3 cellular contexts compared by ENCODE assay signal in genomic region chr7:102320181-102320580, GRCh38.
TF ChIP-seq lines count a peak whose summit lies in the region.

No MANE protein-coding gene starts in this region.

TF ChIP-seq in SK-N-SH, 30 proteins besides CTCF, POLR2A, EP300 and RAD21:
- TF ChIP-seq FOSL2 (IDR thresholded peaks at IDR 0.05; ENCODE audit: borderline replicate concordance, low read depth): no peak
- TF ChIP-seq RFX5 (IDR thresholded peaks at IDR 0.05; ENCODE audit: low read length): no peak
- no peak for TF ChIP-seq TCF12 (IDR thresholded peaks at IDR 0.05)
- no peak for TF ChIP-seq GABPA (IDR thresholded peaks at IDR 0.05; ENCODE audit: low read depth)
- no peak for TF ChIP-seq REST (IDR thresholded peaks at IDR 0.05; ENCODE audit: low read depth, low read length)
- no peak for TF ChIP-seq SIN3A (IDR thresholded peaks at IDR 0.05; ENCODE audit: borderline replicate concordance, low read depth, low read length)
- no peak for TF ChIP-seq MEF2A (IDR thresholded peaks at IDR 0.05; ENCODE audit: borderline replicate concordance, low read depth)
- TF ChIP-seq FOXJ3 (CRISPR knock-in tag; IDR thresholded peaks at IDR 0.05): no peak

TF ChIP-seq in SK-N-SH treated with all-trans-retinoic acid at 6 μM for 48 hours, 23 proteins besides CTCF, POLR2A, EP300 and RAD21:
- no peak for TF ChIP-seq ZFP3 (CRISPR knock-in tag; IDR thresholded peaks at IDR 0.05)
- TF ChIP-seq TOX (CRISPR knock-in tag; IDR thresholded peaks at IDR 0.05; ENCODE audit: borderline replicate concordance): no peak
- no peak for TF ChIP-seq BACH2 (CRISPR knock-in tag; IDR thresholded peaks at IDR 0.05; ENCODE audit: borderline replicate concordance)
- no peak for TF ChIP-seq CSRNP3 (CRISPR knock-in tag; IDR thresholded peaks at IDR 0.05)
- TF ChIP-seq GLIS3 (CRISPR knock-in tag; IDR thresholded peaks at IDR 0.05): no peak
- TF ChIP-seq ZFP30 (CRISPR knock-in tag; IDR thresholded peaks at IDR 0.05): no peak
- no peak for TF ChIP-seq PATZ1 (CRISPR knock-in tag; IDR thresholded peaks at IDR 0.05; ENCODE audit: borderline replicate concordance)
- TF ChIP-seq CREB5 (CRISPR knock-in tag; IDR thresholded peaks at IDR 0.05; ENCODE audit: low read depth): no peak
- no peak for TF ChIP-seq POU6F1 (CRISPR knock-in tag; IDR thresholded peaks at IDR 0.05; ENCODE audit: borderline replicate concordance, low read depth)
- TF ChIP-seq ZNF8 (CRISPR knock-in tag; IDR thresholded peaks at IDR 0.05): no peak
- no peak for TF ChIP-seq ARNTL (CRISPR knock-in tag; IDR thresholded peaks at IDR 0.05; ENCODE audit: borderline replicate concordance, low read depth)
- no peak for TF ChIP-seq SNAI2 (CRISPR knock-in tag; IDR thresholded peaks at IDR 0.05)
- no peak for TF ChIP-seq PPARA (CRISPR knock-in tag; IDR thresholded peaks at IDR 0.05; ENCODE audit: borderline replicate concordance)
- no peak for TF ChIP-seq ZC3H10 (CRISPR knock-in tag; IDR thresholded peaks at IDR 0.05)
- TF ChIP-seq CSDC2 (CRISPR knock-in tag; IDR thresholded peaks at IDR 0.05): no peak
- no peak for TF ChIP-seq TCF4 (CRISPR knock-in tag; IDR thresholded peaks at IDR 0.05; ENCODE audit: borderline replicate concordance)
- TF ChIP-seq ZNF565 (CRISPR knock-in tag; conservative IDR thresholded peaks at IDR 0.05; ENCODE audit: low read depth): no peak
- TF ChIP-seq OSR1 (CRISPR knock-in tag; IDR thresholded peaks at IDR 0.05): no peak
- no peak for TF ChIP-seq ESRRG (CRISPR knock-in tag; IDR thresholded peaks at IDR 0.05)

TF ChIP-seq in H1, 55 proteins besides CTCF, POLR2A, EP300 and RAD21:
- TF ChIP-seq HDAC2 (IDR thresholded peaks at IDR 0.05; ENCODE audit: borderline replicate concordance in 1 of 2, low read depth in 2 of 2, low read length in 2 of 2): no peak
- no peak for TF ChIP-seq HDAC6 (IDR thresholded peaks at IDR 0.05; ENCODE audit: low read depth, low read length)
- TF ChIP-seq TBP (IDR thresholded peaks at IDR 0.05; ENCODE audit: low read depth, low read length): no peak
- no peak for TF ChIP-seq TEAD4 (IDR thresholded peaks at IDR 0.05; ENCODE audit: low read depth, low read length)
- no peak for TF ChIP-seq JUND (IDR thresholded peaks at IDR 0.05; ENCODE audit: low read length)
- TF ChIP-seq GABPA (IDR thresholded peaks at IDR 0.05; ENCODE audit: borderline replicate concordance, insufficient read depth, low read length): no peak
- TF ChIP-seq PHF8 (conservative IDR thresholded peaks at IDR 0.05; ENCODE audit: low read depth, low read length): no peak
- no peak for TF ChIP-seq SP2 (IDR thresholded peaks at IDR 0.05; ENCODE audit: low read length)
- no peak for TF ChIP-seq EZH2 (IDR thresholded peaks at IDR 0.05; ENCODE audit: low read depth, low read length, severe bottlenecking)
- TF ChIP-seq ATF3 (IDR thresholded peaks at IDR 0.05; ENCODE audit: insufficient read depth, low read depth, low read length): no peak
- no peak for TF ChIP-seq NANOG (IDR thresholded peaks at IDR 0.05; ENCODE audit: insufficient read depth, low read depth, low read length, poor library complexity, severe bottlenecking)
- TF ChIP-seq CBX8 (IDR thresholded peaks at IDR 0.05; ENCODE audit: borderline replicate concordance, low read depth, low read length): no peak
- no peak for TF ChIP-seq TAF1 (IDR thresholded peaks at IDR 0.05; ENCODE audit: low read depth, low read length)
- TF ChIP-seq SUZ12 (IDR thresholded peaks at IDR 0.05; ENCODE audit: low read length): no peak
- TF ChIP-seq TAF7 (optimal IDR thresholded peaks at IDR 0.05; ENCODE audit: borderline replicate concordance, low read depth, low read length): no peak
- no peak for TF ChIP-seq USF2 (IDR thresholded peaks at IDR 0.05; ENCODE audit: low read length)
- no peak for TF ChIP-seq BACH1 (IDR thresholded peaks at IDR 0.05; ENCODE audit: low read length)
- no peak for TF ChIP-seq BCL11A (IDR thresholded peaks at IDR 0.05; ENCODE audit: low read depth in 2 of 2, low read length in 2 of 2)
